In the genomic region with DNA sequence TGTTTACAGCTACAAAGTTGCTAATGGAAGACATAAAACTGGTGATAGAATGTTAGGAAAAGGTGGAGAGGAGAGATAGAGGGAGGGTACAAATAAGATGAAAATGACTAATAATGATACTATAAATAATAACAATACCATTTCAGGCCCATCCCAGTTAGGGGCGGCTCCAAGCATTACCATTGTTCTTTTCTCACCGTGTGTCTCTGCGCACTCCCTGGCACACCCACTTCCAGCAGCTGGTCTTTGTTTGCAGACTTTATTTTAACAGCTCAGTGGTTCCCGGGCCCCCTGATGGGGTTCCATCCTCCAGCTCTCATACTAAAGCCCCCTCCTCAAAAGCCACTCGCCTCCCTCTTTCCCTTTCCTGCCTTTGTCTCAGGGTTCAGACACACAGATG, we compare ENCODE assay signal across 8 cellular contexts. TPM values are rescaled to one million over a fixed set of nuclear protein-coding genes. Genes with fewer than 3 reads are reported as not detected.
DNase-seq lines count a peak whose midpoint lies in the region; ATAC-seq, FAIRE-seq and TF ChIP-seq lines count a peak whose summit lies in the region.
"Not testable (repeated sequence)": the region's sequence is repeated elsewhere in the genome, so short reads cannot be mapped to it uniquely, and the experiment has no call there.

No MANE protein-coding gene starts in this region.

- H3K9me3 ChIP-seq in CD8-positive, alpha-beta memory T cell (ENCODE audit: low read length); esophagus (ENCODE audit: control insufficient read depth in 2 of 2, insufficient read depth in 1 of 2, low read depth in 1 of 2, low read length in 1 of 2); mesenchymal stem cell (ENCODE audit: control insufficient read depth, low read length); neuronal stem cell (replicated peaks in 1 of 2; ENCODE audit: control insufficient read depth in 2 of 2, insufficient read depth in 1 of 2, low read depth in 1 of 2, low read length in 2 of 2); small intestine (ENCODE audit: control insufficient read depth, low read depth); upper lobe of right lung: not testable (repeated sequence)

- H3K9ac ChIP-seq in mesenchymal stem cell (ENCODE audit: low read length): peak overlapping the region; percentile 62
- not testable (repeated sequence) for H3K9ac ChIP-seq in neuronal stem cell (ENCODE audit: low read depth, low read length, poor library complexity)

- H3K14ac ChIP-seq in mesenchymal stem cell (ENCODE audit: low read length in 2 of 2): not testable (repeated sequence)
- peak overlapping the region; percentile 58 for H3K14ac ChIP-seq in neuronal stem cell (ENCODE audit: low read length)

- H3K23ac ChIP-seq in mesenchymal stem cell (ENCODE audit: low read length in 2 of 2); neuronal stem cell (ENCODE audit: low read depth, low read length, poor library complexity): not testable (repeated sequence)

- not testable (repeated sequence) for H3K4me3 Mint-ChIP-seq in CD8-positive, alpha-beta memory T cell
- peak overlapping the region; percentile 70 for H3K4me3 Mint-ChIP-seq in activated naive CD8-positive, alpha-beta T cell treated with anti-CD3 and anti-CD28 coated beads, Interleukin-2, amount 10 ng/mL, durations not matched to agents 7 days and 5 days

- DNase-seq in CD8-positive, alpha-beta memory T cell; activated naive CD8-positive, alpha-beta T cell treated with anti-CD3 and anti-CD28 coated beads, Interleukin-2, amount 10 ng/mL, durations not matched to agents 7 days and 5 days; left ventricle myocardium superior; mesenchymal stem cell; neuronal stem cell (ENCODE audit: low spot score); small intestine; upper lobe of right lung: not testable (repeated sequence)

- H2BK5ac ChIP-seq in mesenchymal stem cell (ENCODE audit: low read depth, low read length, poor library complexity, severe bottlenecking): not testable (repeated sequence)
- peak overlapping the region; percentile 97 for H2BK5ac ChIP-seq in neuronal stem cell (ENCODE audit: low read length)

- H3K27me3 Mint-ChIP-seq in CD8-positive, alpha-beta memory T cell: peaks cover 16 to 45% of the 10 kb centered on the region in 2 donors
- not testable (repeated sequence) for H3K27me3 Mint-ChIP-seq in activated naive CD8-positive, alpha-beta T cell treated with anti-CD3 and anti-CD28 coated beads, Interleukin-2, amount 10 ng/mL, durations not matched to agents 7 days and 5 days

- not testable (repeated sequence) for H2BK15ac ChIP-seq in mesenchymal stem cell (ENCODE audit: low read depth, poor library complexity, severe bottlenecking); neuronal stem cell (ENCODE audit: low read length)

- TF ChIP-seq CTCF in upper lobe of right lung (IDR thresholded peaks at IDR 0.05): not testable (repeated sequence)

- CTCF ChIA-PET in CD8-positive, alpha-beta memory T cell (lab: Charles Lee): not testable (repeated sequence)

- peak; percentile 77 for FAIRE-seq in small intestine (lab: Jason Lieb, UNC)

- not testable (repeated sequence) for H2BK12ac ChIP-seq in mesenchymal stem cell (ENCODE audit: low read length in 2 of 2)
- peak overlapping the region; percentile 85 for H2BK12ac ChIP-seq in neuronal stem cell (ENCODE audit: low read length)

- not testable (repeated sequence) for H4K8ac ChIP-seq in mesenchymal stem cell (ENCODE audit: low read length); neuronal stem cell (ENCODE audit: low read depth, low read length)

- H3K4ac ChIP-seq in mesenchymal stem cell (ENCODE audit: low read depth in 1 of 2, low read length in 2 of 2); neuronal stem cell (ENCODE audit: low read length): not testable (repeated sequence)

- not testable (repeated sequence) for H3K9me3 Mint-ChIP-seq in CD8-positive, alpha-beta memory T cell; activated naive CD8-positive, alpha-beta T cell treated with anti-CD3 and anti-CD28 coated beads, Interleukin-2, amount 10 ng/mL, durations not matched to agents 7 days and 5 days

- H3K27me3 ChIP-seq in CD8-positive, alpha-beta memory T cell (ENCODE audit: insufficient read depth, low read length, poor library complexity, severe bottlenecking); esophagus (ENCODE audit: control insufficient read depth in 1 of 2, insufficient read depth in 2 of 2, low read length in 2 of 2); mesenchymal stem cell (ENCODE audit: control insufficient read depth in 1 of 2, insufficient read depth in 1 of 2, low read length in 2 of 2); neuronal stem cell (ENCODE audit: control insufficient read depth in 3 of 3, insufficient read depth in 3 of 3, low read depth in 1 of 3, low read length in 3 of 3); small intestine (ENCODE audit: control insufficient read depth in 2 of 2, insufficient read depth in 2 of 2, low read length in 2 of 2); upper lobe of right lung: not testable (repeated sequence)

- peak overlapping the region; percentile 38 for H3K27ac ChIP-seq in CD8-positive, alpha-beta memory T cell (ENCODE audit: low read depth, low read length)
- peak overlapping the region; percentile 15 to 78 for H3K27ac ChIP-seq in esophagus (ENCODE audit: low read depth in 2 of 2, low read length in 1 of 2)
- not testable (repeated sequence) for H3K27ac ChIP-seq in mesenchymal stem cell (ENCODE audit: low read length, poor library complexity, severe bottlenecking); neuronal stem cell (replicated peaks; ENCODE audit: low read length)
- H3K27ac ChIP-seq in small intestine (ENCODE audit: low read depth in 1 of 2, low read length in 1 of 2): peak overlapping the region in 1 of 2 donors; percentile 88
- peak overlapping the region; percentile 60 for H3K27ac ChIP-seq in upper lobe of right lung

- not testable (repeated sequence) for H3K36me3 Mint-ChIP-seq in CD8-positive, alpha-beta memory T cell; activated naive CD8-positive, alpha-beta T cell treated with anti-CD3 and anti-CD28 coated beads, Interleukin-2, amount 10 ng/mL, durations not matched to agents 7 days and 5 days

- H3K18ac ChIP-seq in mesenchymal stem cell (ENCODE audit: low read depth in 1 of 2, low read length in 2 of 2): not testable (repeated sequence)
- peak overlapping the region; percentile 96 for H3K18ac ChIP-seq in neuronal stem cell (ENCODE audit: low read length)

- H4K91ac ChIP-seq in mesenchymal stem cell (ENCODE audit: low read length): not testable (repeated sequence)
- peak overlapping the region; percentile 38 for H4K91ac ChIP-seq in neuronal stem cell (ENCODE audit: low read depth, low read length, poor library complexity)

- H3K4me2 ChIP-seq in mesenchymal stem cell (ENCODE audit: low read length, poor library complexity, severe bottlenecking); neuronal stem cell (ENCODE audit: insufficient read depth, low read length, poor library complexity, severe bottlenecking): not testable (repeated sequence)

- H3K79me1 ChIP-seq in mesenchymal stem cell (replicated peaks; ENCODE audit: low read length, poor library complexity, severe bottlenecking); neuronal stem cell (ENCODE audit: low read depth, low read length): not testable (repeated sequence)

- intact Hi-C loops in left ventricle myocardium superior (cut with micrococcal nuclease); upper lobe of right lung (cut with DNase I): not testable (repeated sequence)

- not testable (repeated sequence) for H2BK120ac ChIP-seq in mesenchymal stem cell (ENCODE audit: low read depth, low read length); neuronal stem cell (ENCODE audit: low read depth, low read length)

- H3K4me1 Mint-ChIP-seq in CD8-positive, alpha-beta memory T cell: peaks cover 7 to 13% (median 9%) of the 10 kb centered on the region in 3 donors
- H3K4me1 Mint-ChIP-seq in activated naive CD8-positive, alpha-beta T cell treated with anti-CD3 and anti-CD28 coated beads, Interleukin-2, amount 10 ng/mL, durations not matched to agents 7 days and 5 days: peaks cover 55% of the 10 kb centered on the region

- ATAC-seq in activated naive CD8-positive, alpha-beta T cell treated with anti-CD3 and anti-CD28 coated beads, Interleukin-2, amount 10 ng/mL, durations not matched to agents 7 days and 5 days (ENCODE audit: low read depth); upper lobe of right lung: not testable (repeated sequence)
- peak; percentile 33 for ATAC-seq in left ventricle myocardium superior

- not testable (repeated sequence) for H3K27ac Mint-ChIP-seq in CD8-positive, alpha-beta memory T cell
- H3K27ac Mint-ChIP-seq in activated naive CD8-positive, alpha-beta T cell treated with anti-CD3 and anti-CD28 coated beads, Interleukin-2, amount 10 ng/mL, durations not matched to agents 7 days and 5 days: peak overlapping the region; percentile 81

- H3K4me3 ChIP-seq in CD8-positive, alpha-beta memory T cell (ENCODE audit: low read length); esophagus (ENCODE audit: low read depth in 1 of 2, low read length in 2 of 2); mesenchymal stem cell (ENCODE audit: insufficient read depth in 1 of 2, low read depth in 1 of 2, low read length in 2 of 2); neuronal stem cell (ENCODE audit: low read length in 2 of 2); small intestine (ENCODE audit: low read depth in 1 of 2, low read length in 2 of 2): not testable (repeated sequence)
- peak overlapping the region; percentile 36 for H3K4me3 ChIP-seq in upper lobe of right lung

- POLR2A ChIA-PET in CD8-positive, alpha-beta memory T cell (lab: Charles Lee): not testable (repeated sequence)
- POLR2A ChIA-PET in activated naive CD8-positive, alpha-beta T cell treated with anti-CD3 and anti-CD28 coated beads, Interleukin-2, amount 10 ng/mL, durations not matched to agents 7 days and 5 days (lab: Charles Lee): interaction anchor here (1.0 kb wide), 1 partner anchor 281 kb away, joined by 8 read pairs; the partner anchor contains the start of gene TXN2

- H3K4me1 ChIP-seq in CD8-positive, alpha-beta memory T cell (ENCODE audit: insufficient read depth, low read length); mesenchymal stem cell (ENCODE audit: control insufficient read depth, insufficient read depth, low read depth, low read length); small intestine (ENCODE audit: control insufficient read depth in 2 of 2, insufficient read depth in 1 of 2, low read depth in 1 of 2, low read length in 1 of 2): not testable (repeated sequence)
- H3K4me1 ChIP-seq in esophagus (ENCODE audit: control insufficient read depth in 2 of 2, insufficient read depth in 2 of 2, low read length in 1 of 2) (peaks cover 6 to 10% of the 10 kb centered on the region in 2 donors), neuronal stem cell (ENCODE audit: control insufficient read depth in 2 of 2, insufficient read depth in 1 of 2, low read depth in 1 of 2, low read length in 2 of 2) (peaks cover 20 to 34% of the 10 kb centered on the region in 2 donors), upper lobe of right lung (peaks cover 27% of the 10 kb centered on the region)

- not testable (repeated sequence) for H2AFZ ChIP-seq in mesenchymal stem cell (ENCODE audit: low read depth, low read length)
- peak overlapping the region; percentile 23 for H2AFZ ChIP-seq in neuronal stem cell (ENCODE audit: low read length)

- not testable (repeated sequence) for H2AK5ac ChIP-seq in mesenchymal stem cell (ENCODE audit: low read length, severe bottlenecking)
- H2AK5ac ChIP-seq in neuronal stem cell (ENCODE audit: low read depth, low read length): peak overlapping the region; percentile 92

- WGBS in esophagus, 2 donors: 89 to 90% methylated on average over 1 of the region's 5 CpGs
- no CpG with 5 or more reads among the region's 5 CpGs for WGBS in mesenchymal stem cell
- no CpG with 5 or more reads among the region's 5 CpGs for WGBS in neuronal stem cell (ENCODE audit: extremely low coverage in 2 of 2, insufficient read length in 2 of 2, insufficient replicate concordance in 1 of 2), 2 donors
- 69 to 75% (median 75%) methylated on average over 1 of the region's 5 CpGs for WGBS in small intestine, 3 donors

- not testable (repeated sequence) for H3K36me3 ChIP-seq in CD8-positive, alpha-beta memory T cell (ENCODE audit: insufficient read depth, low read length); esophagus (ENCODE audit: control insufficient read depth in 2 of 2, insufficient read depth in 2 of 2, low read length in 1 of 2); mesenchymal stem cell (ENCODE audit: control insufficient read depth in 1 of 2, insufficient read depth in 2 of 2, low read depth in 1 of 2, low read length in 2 of 2); neuronal stem cell (replicated peaks in 1 of 2; ENCODE audit: control insufficient read depth in 2 of 2, insufficient read depth in 2 of 2, low read length in 2 of 2); small intestine (ENCODE audit: control insufficient read depth in 2 of 2, insufficient read depth in 2 of 2, low read length in 2 of 2); upper lobe of right lung

RNA-seq across cellular contexts. Expression of gene APOL4, which starts 0.6 kb away (rescaled TPM):
- under 1 TPM; 0.42 to 0.46 TPM for total RNA-seq in CD8-positive, alpha-beta memory T cell
- polyA plus RNA-seq in CD8-positive, alpha-beta memory T cell: not detected
- 1 to 10 TPM; 5.7 to 6.5 TPM for total RNA-seq in activated naive CD8-positive, alpha-beta T cell treated with anti-CD3 and anti-CD28 coated beads, Interleukin-2, amount 10 ng/mL, durations not matched to agents 7 days and 5 days
- polyA plus RNA-seq in esophagus (1 to 10 TPM; 2.4 to 2.5 TPM), small intestine (10 to 100 TPM in 2 of 3 donors, 1 to 10 TPM in 1; 8.9 to 12.8 (median 10.3) TPM)
- total RNA-seq in left ventricle myocardium superior (3.8 TPM), upper lobe of right lung (14.3 TPM)
- polyA plus RNA-seq in mesenchymal stem cell (2013, experiment 1 of 2): not detected
- not detected for polyA plus RNA-seq in mesenchymal stem cell (2013, experiment 2 of 2)
- polyA plus RNA-seq in neuronal stem cell (2013, experiment 1 of 2): 0.06 TPM
- 0.08 TPM for polyA plus RNA-seq in neuronal stem cell (2013, experiment 2 of 2)

RNA-seq across cellular contexts. Expression of gene APOL2, which starts 38.3 kb away (rescaled TPM):
- total RNA-seq in CD8-positive, alpha-beta memory T cell: 10 to 100 TPM; 59.0 to 62.8 TPM
- 27.1 TPM for polyA plus RNA-seq in CD8-positive, alpha-beta memory T cell
- 10 to 100 TPM; 77.8 to 85.0 TPM for total RNA-seq in activated naive CD8-positive, alpha-beta T cell treated with anti-CD3 and anti-CD28 coated beads, Interleukin-2, amount 10 ng/mL, durations not matched to agents 7 days and 5 days
- polyA plus RNA-seq in esophagus (10 to 100 TPM in 1 of 2 donors, 1 to 10 TPM in 1; 9.2 to 14.9 TPM), small intestine (10 to 100 TPM; 28.1 to 68.4 (median 32.2) TPM)
- total RNA-seq in left ventricle myocardium superior (56.7 TPM), upper lobe of right lung (51.6 TPM)
- polyA plus RNA-seq in mesenchymal stem cell (2013, experiment 1 of 2): 28.5 TPM
- polyA plus RNA-seq in mesenchymal stem cell (2013, experiment 2 of 2): 29.7 TPM
- 4.3 TPM for polyA plus RNA-seq in neuronal stem cell (2013, experiment 1 of 2)
- 4.7 TPM for polyA plus RNA-seq in neuronal stem cell (2013, experiment 2 of 2)

RNA-seq across cellular contexts. Expression of gene APOL3, which starts 40.5 kb away (rescaled TPM):
- 10 to 100 TPM; 43.1 to 48.3 TPM for total RNA-seq in CD8-positive, alpha-beta memory T cell
- polyA plus RNA-seq in CD8-positive, alpha-beta memory T cell: 102 TPM
- 100 to 1,000 TPM; 146 to 159 TPM for total RNA-seq in activated naive CD8-positive, alpha-beta T cell treated with anti-CD3 and anti-CD28 coated beads, Interleukin-2, amount 10 ng/mL, durations not matched to agents 7 days and 5 days
- polyA plus RNA-seq in esophagus (10 to 100 TPM; 10.2 to 10.6 TPM), small intestine (10 to 100 TPM; 16.3 to 44.7 (median 19.7) TPM)
- total RNA-seq in left ventricle myocardium superior (29.5 TPM), upper lobe of right lung (58.2 TPM)
- polyA plus RNA-seq in mesenchymal stem cell (2013, experiment 1 of 2): 4.5 TPM
- polyA plus RNA-seq in mesenchymal stem cell (2013, experiment 2 of 2): 4.5 TPM
- not detected for polyA plus RNA-seq in neuronal stem cell (2013, experiment 1 of 2)
- polyA plus RNA-seq in neuronal stem cell (2013, experiment 2 of 2): not detected

RNA-seq across cellular contexts. Expression of gene APOL1, which starts 51.9 kb away (rescaled TPM):
- total RNA-seq in CD8-positive, alpha-beta memory T cell: 10 to 100 TPM; 32.8 to 34.3 TPM
- polyA plus RNA-seq in CD8-positive, alpha-beta memory T cell: 25.6 TPM
- total RNA-seq in activated naive CD8-positive, alpha-beta T cell treated with anti-CD3 and anti-CD28 coated beads, Interleukin-2, amount 10 ng/mL, durations not matched to agents 7 days and 5 days: 10 to 100 TPM; 38.4 to 40.9 TPM
- polyA plus RNA-seq in esophagus (10 to 100 TPM in 1 of 2 donors, 1 to 10 TPM in 1; 9.8 to 10.5 TPM), small intestine (10 to 100 TPM in 1 of 3 donors, 1 to 10 TPM in 2; 8.4 to 32.2 (median 8.7) TPM)
- total RNA-seq in left ventricle myocardium superior (17.6 TPM), upper lobe of right lung (92.8 TPM)
- polyA plus RNA-seq in mesenchymal stem cell (2013, experiment 1 of 2): 19.4 TPM
- 18.7 TPM for polyA plus RNA-seq in mesenchymal stem cell (2013, experiment 2 of 2)
- polyA plus RNA-seq in neuronal stem cell (2013, experiment 1 of 2): 0.06 TPM
- 0.03 TPM for polyA plus RNA-seq in neuronal stem cell (2013, experiment 2 of 2)
